ENCODE assay signal across 21 cellular contexts in the genomic region with DNA sequence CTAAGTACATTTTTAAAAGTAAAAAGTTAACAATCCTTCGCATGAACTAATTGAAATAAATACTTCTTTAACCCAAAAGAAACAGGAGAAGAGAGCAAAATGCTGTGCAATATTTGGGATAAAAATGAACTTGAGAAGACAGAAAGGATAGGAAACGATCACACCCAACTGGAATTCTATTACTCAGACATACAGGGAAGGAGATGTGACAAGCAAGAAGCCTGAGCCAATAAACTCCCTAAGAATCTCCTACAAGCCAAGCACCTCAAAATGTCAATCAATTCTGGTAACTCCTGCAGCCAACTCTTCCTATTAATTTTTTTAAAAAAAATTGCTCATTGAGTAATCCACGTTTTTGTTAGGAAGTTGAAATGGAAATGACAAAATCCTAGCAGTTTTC.
A peak's percentile ranks its signal among the peaks of the same experiment; 100 is the strongest.
DNase-seq lines count a peak whose midpoint lies in the region; ATAC-seq and TF ChIP-seq lines count a peak whose summit lies in the region.
"Had no signal": no experiment of that assay in that cellular context is flagged by ENCODE, and none has a peak within 500 bp of the region (broad histone marks: within the 10 kb centered on the region; RNA-seq: fewer than 3 reads in every experiment).

No MANE protein-coding gene starts in this region.

- no peaks in the 10 kb centered on the region for H3K9me3 ChIP-seq in breast epithelium
- no peaks in the 10 kb centered on the region for H3K9me3 ChIP-seq in upper lobe of left lung
- H3K9me3 ChIP-seq: HAP-1, tibial artery had no signal

- H3K27me3 ChIP-seq in breast epithelium (no peaks in the 10 kb centered on the region), upper lobe of left lung (no peaks in the 10 kb centered on the region)
- H3K27me3 ChIP-seq: tibial artery had no signal

- no peaks in the 10 kb centered on the region for H3K27me3 Mint-ChIP-seq in MCF 10A (ENCODE audit: insufficient read depth, unreplicated experiment)
- H3K27me3 Mint-ChIP-seq: activated naive CD8-positive, alpha-beta T cell; CD4-positive, alpha-beta T cell had no signal

- H3K36me3 Mint-ChIP-seq in MCF 10A (ENCODE audit: insufficient read depth, unreplicated experiment) = peaks cover 6% of the 10 kb centered on the region
- H3K36me3 Mint-ChIP-seq: WTC11 had no signal

- H3K4me1 ChIP-seq in breast epithelium (no peaks in the 10 kb centered on the region), upper lobe of left lung (peaks cover 0 to 5% (median 0%) of the 10 kb centered on the region in 4 donors)
- H3K4me1 ChIP-seq: HAP-1 had no signal

- TF ChIP-seq EP300 in upper lobe of left lung (IDR thresholded peaks at IDR 0.05) = no peak

- H3K4me3 ChIP-seq in breast epithelium (no peak overlapping the region), fibroblast of mammary gland (ENCODE audit: control insufficient read depth, low read depth, low read length) (no peak overlapping the region), upper lobe of left lung (no peak overlapping the region)
- H3K4me3 ChIP-seq: HAP-1, tibial artery had no signal

- WGBS in upper lobe of left lung, 2 donors = 73 to 76% methylated on average over 3 of the region's 3 CpGs

- peak overlapping the region; percentile 44 for H3K27ac Mint-ChIP-seq in MCF 10A (ENCODE audit: low read depth, unreplicated experiment)
- H3K27ac Mint-ChIP-seq: activated CD8-positive, alpha-beta T cell treated with anti-CD3 and anti-CD28 coated beads, Interleukin-2, amount 10 ng/mL, durations not matched to agents 7 days and 5 days; activated naive CD8-positive, alpha-beta T cell; CD4-positive, alpha-beta T cell; WTC11 had no signal

- POLR2A ChIA-PET in MCF 10A (lab: Yijun Ruan, JAX) = interaction anchor here (0.6 kb wide), 1 partner anchor 643 kb away, joined by 3 read pairs; no protein-coding TSS in a partner anchor

- peaks cover 15% of the 10 kb centered on the region for H3K4me1 Mint-ChIP-seq in MCF 10A (ENCODE audit: insufficient read depth, unreplicated experiment)

- H3K9me3 Mint-ChIP-seq in MCF 10A (ENCODE audit: unreplicated experiment) = peaks cover 6% of the 10 kb centered on the region
- H3K9me3 Mint-ChIP-seq: CD4-positive, alpha-beta T cell; WTC11 had no signal

- TF ChIP-seq CTCF in MCF 10A (IDR thresholded peaks at IDR 0.05; ENCODE audit: unreplicated experiment) (no peak), breast epithelium (IDR thresholded peaks at IDR 0.05) (no peak), fibroblast of mammary gland (conservative IDR thresholded peaks at IDR 0.05; ENCODE audit: control insufficient read depth, insufficient read depth, low read depth, low read length) (no peak), upper lobe of left lung (IDR thresholded peaks at IDR 0.05) (no peak)

- no TSS peak for BruUV-seq in MCF 10A (replicated peaks; lab: Mats Ljungman, UMichigan)

- H3K36me3 ChIP-seq in breast epithelium = no peaks in the 10 kb centered on the region
- H3K36me3 ChIP-seq in upper lobe of left lung = no peaks in the 10 kb centered on the region
- H3K36me3 ChIP-seq: HAP-1, tibial artery had no signal

- no peak overlapping the region for H3K4me3 Mint-ChIP-seq in MCF 10A (ENCODE audit: unreplicated experiment)
- H3K4me3 Mint-ChIP-seq: activated CD8-positive, alpha-beta T cell treated with anti-CD3 and anti-CD28 coated beads, Interleukin-2, amount 10 ng/mL, durations not matched to agents 7 days and 5 days; activated naive CD8-positive, alpha-beta T cell; CD4-positive, alpha-beta T cell; WTC11 had no signal

- no peak for DNase-seq in MCF 10A (ENCODE audit: unreplicated experiment)
- DNase-seq in breast epithelium (ENCODE audit: low spot score in 2 of 2) = no peak
- peak; percentile 46 for DNase-seq in NCI-H69 (lab: John Stamatoyannopoulos, UW)
- peak; percentile 39 for DNase-seq in fibroblast of mammary gland (ENCODE audit: low read depth)
- DNase-seq in upper lobe of left lung = no peak
- DNase-seq in DMS153 treated with DMSO at 0.1 percent for 48 hours (lab: John Stamatoyannopoulos, UW; ENCODE audit: unreplicated experiment) = no peak
- DNase-seq: activated CD8-positive, alpha-beta T cell treated with anti-CD3 and anti-CD28 coated beads, Interleukin-2, amount 10 ng/mL, durations not matched to agents 7 days and 5 days; activated T-cell treated with anti-CD3 and anti-CD28 coated beads, Interleukin-2, amount 50 U/mL, for 48 hours; CD4-positive, alpha-beta T cell; Kasumi-1; NCI-H524 treated with DMSO at 0.1 percent for 48 hours; occipital lobe; SIG-M5; stimulated activated naive CD4-positive, alpha-beta T cell; T-helper 2 cell; tibial artery had no signal

- intact Hi-C loops in MCF 10A (cut with micrococcal nuclease) = no loop called here
- intact Hi-C loops in breast epithelium (cut with DNase I; ENCODE audit: low total_unique reads) = no loop called here

- ATAC-seq in HG02588 (IDR thresholded peaks at IDR 0.05; ENCODE audit: unreplicated experiment) = no peak
- ATAC-seq in upper lobe of left lung (ENCODE audit: low FRiP score in 2 of 2) = no peak
- no peak for ATAC-seq in HG03139 (IDR thresholded peaks at IDR 0.05; ENCODE audit: unreplicated experiment)
- ATAC-seq: activated CD8-positive, alpha-beta T cell treated with anti-CD3 and anti-CD28 coated beads, Interleukin-2, amount 10 ng/mL, durations not matched to agents 7 days and 5 days; WTC11 had no signal

- H3K27ac ChIP-seq in breast epithelium (no peak overlapping the region), upper lobe of left lung (no peak overlapping the region)
- H3K27ac ChIP-seq: tibial artery had no signal

- no peak for TF ChIP-seq POLR2A in breast epithelium (IDR thresholded peaks at IDR 0.05)
- no peak for TF ChIP-seq POLR2A in upper lobe of left lung (IDR thresholded peaks at IDR 0.05)

- CTCF ChIA-PET in MCF 10A (lab: Yijun Ruan, JAX) = interaction anchor here (0.6 to 1.3 kb wide), 4 partner anchors 106 to 944 kb away, joined by 4 to 9 read pairs (median 6); no protein-coding TSS in a partner anchor

Comparison
In these comparisons a context has a peak if more than half of its experiments do, and no peak if none do; other contexts are left out.
1. DNase-seq: peak in NCI-H69 (single experiment) and fibroblast of mammary gland (single experiment); none in MCF 10A (single experiment), breast epithelium (0 of 2), upper lobe of left lung (0 of 2) and DMS153 treated with DMSO at 0.1 percent for 48 hours (single experiment).